ENCODE assay signal across 1 cellular context in genomic region chr17:53629188-53629587, GRCh38.
TF ChIP-seq lines count a peak whose summit lies in the region.

No MANE protein-coding gene starts in this region.

TF ChIP-seq in H1, 55 proteins besides CTCF, POLR2A, EP300 and RAD21 (continued from another document):
- no peak for TF ChIP-seq CHD7 (IDR thresholded peaks at IDR 0.05; ENCODE audit: insufficient replicate concordance, low read length)
- TF ChIP-seq TCF12 (IDR thresholded peaks at IDR 0.05; ENCODE audit: low read depth, low read length) = no peak
- no peak for TF ChIP-seq GABPA (IDR thresholded peaks at IDR 0.05; ENCODE audit: borderline replicate concordance, insufficient read depth, low read length)
- no peak for TF ChIP-seq ASH2L (IDR thresholded peaks at IDR 0.05; ENCODE audit: low read length)
- no peak for TF ChIP-seq PHF8 (conservative IDR thresholded peaks at IDR 0.05; ENCODE audit: low read depth, low read length)
- TF ChIP-seq SP2 (IDR thresholded peaks at IDR 0.05; ENCODE audit: low read length) = no peak
- TF ChIP-seq SP1 (IDR thresholded peaks at IDR 0.05; ENCODE audit: low read depth, low read length) = no peak
